ENCODE assay signal across 6 cellular contexts in the genomic region with DNA sequence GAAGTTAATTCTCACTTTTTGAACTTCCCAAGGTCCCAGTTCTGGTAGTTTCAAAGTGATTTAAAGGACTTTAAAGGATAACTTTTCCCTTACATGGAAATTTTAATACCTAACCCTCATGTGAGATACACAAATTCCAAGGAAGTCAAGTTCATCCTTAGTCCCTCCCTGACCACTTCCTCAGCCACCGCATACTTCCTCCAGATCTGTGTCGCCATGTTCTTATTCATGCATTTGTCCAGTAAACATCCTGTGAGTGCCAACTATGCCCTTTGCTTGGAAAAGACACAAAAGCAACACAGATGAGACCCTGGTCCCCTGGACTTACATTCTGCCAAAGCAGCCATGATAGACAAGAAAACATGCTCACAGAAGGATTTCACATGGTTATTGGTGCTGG.
"Had no signal": no experiment of that assay in that cellular context is flagged by ENCODE, and none has a peak within 500 bp of the region (broad histone marks: within the 10 kb centered on the region; RNA-seq: fewer than 3 reads in every experiment).

No MANE protein-coding gene starts in this region.

- H3K27ac Mint-ChIP-seq: GM23338, H9 had no signal

- H3K4me1 Mint-ChIP-seq: GM23338, H9 had no signal

- DNase-seq: H9, HCEC 1CT, IMR-90 had no signal

- ATAC-seq: GM23338 had no signal

- FAIRE-seq: H1, H54 had no signal

- H3K4me3 Mint-ChIP-seq: GM23338, H9 had no signal

- H2AFZ ChIP-seq: GM23338 had no signal

- H3K4me3 ChIP-seq: GM23338 had no signal

- H3K4me2 ChIP-seq: GM23338 had no signal
